In the genomic region with DNA sequence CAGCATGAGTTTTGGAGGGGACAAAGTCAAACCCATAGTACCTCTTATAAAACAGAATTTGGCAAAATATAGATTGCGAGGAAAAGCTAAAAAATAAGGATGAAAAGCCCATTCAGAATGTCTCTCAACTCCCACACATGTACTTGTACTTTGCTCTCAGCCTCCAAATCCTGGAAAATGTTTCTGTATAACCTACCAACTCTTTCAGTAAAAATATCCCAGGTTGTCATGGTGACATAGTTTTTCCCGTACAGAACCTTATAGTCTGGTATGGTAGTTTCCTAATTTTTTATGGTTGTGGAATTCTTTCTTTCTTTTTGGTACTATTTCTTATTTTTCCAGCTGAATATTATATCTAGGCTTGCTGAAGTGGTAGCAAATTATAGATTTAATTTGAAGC, we compare ENCODE assay signal across 17 cellular contexts. TPM values are rescaled to one million over a fixed set of nuclear protein-coding genes. Genes with fewer than 3 reads are reported as not detected.
A peak's percentile ranks its signal among the peaks of the same experiment; 100 is the strongest.
DNase-seq lines count a peak whose midpoint lies in the region; ATAC-seq and TF ChIP-seq lines count a peak whose summit lies in the region.
"Had no signal": no experiment of that assay in that cellular context is flagged by ENCODE, and none has a peak within 500 bp of the region (broad histone marks: within the 10 kb centered on the region; RNA-seq: fewer than 3 reads in every experiment).

No MANE protein-coding gene starts in this region.

- intact Hi-C loops in vagina (cut with DNase I), result no loop called here

- no peaks in the 10 kb centered on the region for H3K36me3 ChIP-seq in vagina
- H3K36me3 ChIP-seq: BLaER1 had no signal

- no peak for TF ChIP-seq CTCF in vagina (IDR thresholded peaks at IDR 0.05)

- TF ChIP-seq POLR2A in vagina (IDR thresholded peaks at IDR 0.05), result no peak

- H3K4me3 ChIP-seq in vagina, result no peak overlapping the region
- H3K4me3 ChIP-seq: BLaER1, GM12878, GM23338 had no signal

- H3K27ac ChIP-seq in angular gyrus (ENCODE audit: low read depth, low read length) (peak overlapping the region; percentile 84), caudate nucleus (ENCODE audit: low read depth, low read length) (peak overlapping the region; percentile 88), vagina (no peak overlapping the region)
- H3K27ac ChIP-seq: BLaER1, C4-2B had no signal

- no peaks in the 10 kb centered on the region for H3K27me3 ChIP-seq in vagina
- H3K27me3 ChIP-seq: BLaER1 had no signal

- ATAC-seq in HG03108 (IDR thresholded peaks at IDR 0.05; ENCODE audit: unreplicated experiment) (no peak), HG02973 (IDR thresholded peaks at IDR 0.05; ENCODE audit: unreplicated experiment) (no peak)
- ATAC-seq: CD8-positive, alpha-beta T cell; GM12878; GM23338; HCT116 had no signal

- H3K9me3 ChIP-seq in vagina, result no peaks in the 10 kb centered on the region
- H3K9me3 ChIP-seq: BLaER1, Caco-2 had no signal

- peak in 3 of 61 donors; percentile 8 to 70 (median 46) for DNase-seq in caudate nucleus (lab: John Stamatoyannopoulos, UW)
- peak; percentile 71 for DNase-seq in putamen (ENCODE audit: low spot score)
- DNase-seq in vagina (ENCODE audit: extremely low spot score in 2 of 2), result no peak
- DNase-seq: Caco-2; CD4-positive, CD25-positive, alpha-beta regulatory T cell; CD8-positive, alpha-beta T cell; DMS153; DND-41; H9 had no signal

- no peaks in the 10 kb centered on the region for H3K4me1 ChIP-seq in vagina
- H3K4me1 ChIP-seq: BLaER1, Caco-2 had no signal

RNA-seq across cellular contexts. Expression of a gene that starts 15.5 kb away (rescaled TPM):
- total RNA-seq in vagina, result 14.2 TPM

RNA-seq across cellular contexts. Expression of a gene that starts 19.9 kb away (rescaled TPM):
- 55.2 TPM for total RNA-seq in vagina
